Comparison of ENCODE assay signal across 15 cellular contexts in genomic region chr1:204338997-204339396, GRCh38. TPM values are rescaled to one million over a fixed set of nuclear protein-coding genes. Genes with fewer than 3 reads are reported as not detected.
A peak's percentile ranks its signal among the peaks of the same experiment; 100 is the strongest.
DNase-seq lines count a peak whose midpoint lies in the region; TF ChIP-seq lines count a peak whose summit lies in the region.
"Had no signal": no experiment of that assay in that cellular context is flagged by ENCODE, and none has a peak within 500 bp of the region (broad histone marks: within the 10 kb centered on the region; RNA-seq: fewer than 3 reads in every experiment).

No MANE protein-coding gene starts in this region.

- H3K27me3 Mint-ChIP-seq in CD8-positive, alpha-beta memory T cell: peaks cover 1 to 13% of the 10 kb centered on the region in 2 donors

- peaks cover 40% of the 10 kb centered on the region for H3K4me1 ChIP-seq in hepatocyte (ENCODE audit: insufficient read depth)
- H3K4me1 ChIP-seq in suprapubic skin: peaks cover 27% of the 10 kb centered on the region
- no peaks in the 10 kb centered on the region for H3K4me1 ChIP-seq in CD8-positive, alpha-beta memory T cell (ENCODE audit: insufficient read depth, low read length)

- H3K36me3 Mint-ChIP-seq in CD8-positive, alpha-beta memory T cell: no peaks in the 10 kb centered on the region
- H3K36me3 Mint-ChIP-seq: CD8-positive, alpha-beta T cell had no signal

- no peaks in the 10 kb centered on the region for H3K9me3 Mint-ChIP-seq in CD8-positive, alpha-beta memory T cell
- H3K9me3 Mint-ChIP-seq: CD8-positive, alpha-beta T cell had no signal

- H3K27me3 ChIP-seq in hepatocyte: no peaks in the 10 kb centered on the region
- no peaks in the 10 kb centered on the region for H3K27me3 ChIP-seq in suprapubic skin
- H3K27me3 ChIP-seq in CD8-positive, alpha-beta memory T cell (ENCODE audit: insufficient read depth, low read length, poor library complexity, severe bottlenecking): peaks cover 4% of the 10 kb centered on the region
- H3K27me3 ChIP-seq: BE2C had no signal

- 95% methylated on average over 12 of the region's 12 CpGs for WGBS in hepatocyte (ENCODE audit: low lambda C conversion rate, missing lambda C conversion rate)
- WGBS in suprapubic skin: 96% methylated on average over 5 of the region's 12 CpGs

- TF ChIP-seq EP300 in suprapubic skin (IDR thresholded peaks at IDR 0.05): no peak

- H2AFZ ChIP-seq in hepatocyte: no peak overlapping the region

- H3K4me3 ChIP-seq in hepatocyte (no peak overlapping the region), suprapubic skin (no peak overlapping the region)
- no peak overlapping the region for H3K4me3 ChIP-seq in CD8-positive, alpha-beta memory T cell (ENCODE audit: low read length)
- H3K4me3 ChIP-seq: A549 had no signal

- H3K4me2 ChIP-seq in hepatocyte: no peak overlapping the region
- H3K4me2 ChIP-seq: A549 had no signal

- H3K27ac ChIP-seq in hepatocyte: peak overlapping the region; percentile 31
- H3K27ac ChIP-seq in suprapubic skin: peak overlapping the region; percentile 10
- no peak overlapping the region for H3K27ac ChIP-seq in CD8-positive, alpha-beta memory T cell (ENCODE audit: low read depth, low read length)
- H3K27ac ChIP-seq: A549, C4-2B had no signal

- peaks cover 68% of the 10 kb centered on the region for H3K79me2 ChIP-seq in hepatocyte

- no peak overlapping the region for H3K4me3 Mint-ChIP-seq in CD8-positive, alpha-beta memory T cell
- H3K4me3 Mint-ChIP-seq: CD8-positive, alpha-beta T cell had no signal

- POLR2A ChIA-PET in CD8-positive, alpha-beta memory T cell (lab: Charles Lee): no interaction called here

- DNase-seq in NCI-H748 (lab: John Stamatoyannopoulos, UW; ENCODE audit: unreplicated experiment) (peak; percentile 16), NCI-H748 treated with DMSO at 0.1 percent for 48 hours (lab: John Stamatoyannopoulos, UW) (no peak), NCI-H524 treated with DMSO at 0.1 percent for 48 hours (lab: John Stamatoyannopoulos, UW) (peak; percentile 42), hepatocyte (ENCODE audit: low spot score) (no peak), suprapubic skin (ENCODE audit: low spot score in 2 of 2) (no peak), SW480 (ENCODE audit: low spot score) (no peak), SKM-1 (lab: John Stamatoyannopoulos, UW; ENCODE audit: unreplicated experiment) (no peak)
- no peak for DNase-seq in CD8-positive, alpha-beta memory T cell
- DNase-seq: BE2C; Caco-2; CD8-positive, alpha-beta T cell; DND-41; GF-D8 had no signal

- H3K27ac Mint-ChIP-seq in CD8-positive, alpha-beta memory T cell: no peak overlapping the region
- H3K27ac Mint-ChIP-seq: CD8-positive, alpha-beta T cell had no signal

- CTCF ChIA-PET in CD8-positive, alpha-beta memory T cell (lab: Charles Lee): no interaction called here

- no peaks in the 10 kb centered on the region for H4K20me1 ChIP-seq in hepatocyte (ENCODE audit: insufficient read depth, poor library complexity, severe bottlenecking)

- no peak for TF ChIP-seq POLR2A in suprapubic skin (IDR thresholded peaks at IDR 0.05)

- TF ChIP-seq CTCF in hepatocyte (IDR thresholded peaks at IDR 0.05; ENCODE audit: poor library complexity) (no peak), suprapubic skin (IDR thresholded peaks at IDR 0.05) (no peak)

- H3K9me3 ChIP-seq in hepatocyte (ENCODE audit: low read depth) (no peaks in the 10 kb centered on the region), suprapubic skin (no peaks in the 10 kb centered on the region)
- no peaks in the 10 kb centered on the region for H3K9me3 ChIP-seq in CD8-positive, alpha-beta memory T cell (ENCODE audit: low read length)
- H3K9me3 ChIP-seq: A549, BE2C, Caco-2 had no signal

- H3K9me2 ChIP-seq in hepatocyte (replicated peaks; ENCODE audit: insufficient read depth): no peaks in the 10 kb centered on the region

- H3K4me1 Mint-ChIP-seq in CD8-positive, alpha-beta memory T cell: no peaks in the 10 kb centered on the region

- H3K36me3 ChIP-seq in hepatocyte (replicated peaks; ENCODE audit: insufficient read depth, low read depth) (no peaks in the 10 kb centered on the region), suprapubic skin (no peaks in the 10 kb centered on the region)
- H3K36me3 ChIP-seq in CD8-positive, alpha-beta memory T cell (ENCODE audit: insufficient read depth, low read length): no peaks in the 10 kb centered on the region

RNA-seq across cellular contexts. Expression of gene PLEKHA6, which starts 20.7 kb away (rescaled TPM):
- total RNA-seq in hepatocyte (14.3 and 31.5 TPM in 2 replicates), suprapubic skin (10 to 100 TPM in 3 of 4 donors, 1 to 10 TPM in 1; 3.7 to 15.4 (median 12.8) TPM)
- polyA plus RNA-seq in hepatocyte: 12.4 and 14.3 TPM in 2 replicates
- total RNA-seq in CD8-positive, alpha-beta memory T cell: under 1 TPM; 0.09 to 0.13 TPM
- polyA plus RNA-seq in CD8-positive, alpha-beta memory T cell: not detected

Comparison
In these comparisons a context has a peak if more than half of its experiments do, and no peak if none do; other contexts are left out.
1. DNase-seq: peak in NCI-H748 (single experiment) and NCI-H524 treated with DMSO at 0.1 percent for 48 hours (single experiment); none in NCI-H748 treated with DMSO at 0.1 percent for 48 hours (single experiment), hepatocyte (single experiment), suprapubic skin (0 of 2), SW480 (single experiment), CD8-positive, alpha-beta memory T cell (0 of 5) and SKM-1 (single experiment).
2. RNA of gene PLEKHA6, which starts 20.7 kb away (total RNA-seq): 14.3 to 31.5 TPM in hepatocyte and 3.7 to 15.4 TPM in suprapubic skin; 0.09 to 0.13 TPM in CD8-positive, alpha-beta memory T cell; every median in the first group is over 4 times any median in the second.